1 cellular context compared by ENCODE assay signal in the genomic region with DNA sequence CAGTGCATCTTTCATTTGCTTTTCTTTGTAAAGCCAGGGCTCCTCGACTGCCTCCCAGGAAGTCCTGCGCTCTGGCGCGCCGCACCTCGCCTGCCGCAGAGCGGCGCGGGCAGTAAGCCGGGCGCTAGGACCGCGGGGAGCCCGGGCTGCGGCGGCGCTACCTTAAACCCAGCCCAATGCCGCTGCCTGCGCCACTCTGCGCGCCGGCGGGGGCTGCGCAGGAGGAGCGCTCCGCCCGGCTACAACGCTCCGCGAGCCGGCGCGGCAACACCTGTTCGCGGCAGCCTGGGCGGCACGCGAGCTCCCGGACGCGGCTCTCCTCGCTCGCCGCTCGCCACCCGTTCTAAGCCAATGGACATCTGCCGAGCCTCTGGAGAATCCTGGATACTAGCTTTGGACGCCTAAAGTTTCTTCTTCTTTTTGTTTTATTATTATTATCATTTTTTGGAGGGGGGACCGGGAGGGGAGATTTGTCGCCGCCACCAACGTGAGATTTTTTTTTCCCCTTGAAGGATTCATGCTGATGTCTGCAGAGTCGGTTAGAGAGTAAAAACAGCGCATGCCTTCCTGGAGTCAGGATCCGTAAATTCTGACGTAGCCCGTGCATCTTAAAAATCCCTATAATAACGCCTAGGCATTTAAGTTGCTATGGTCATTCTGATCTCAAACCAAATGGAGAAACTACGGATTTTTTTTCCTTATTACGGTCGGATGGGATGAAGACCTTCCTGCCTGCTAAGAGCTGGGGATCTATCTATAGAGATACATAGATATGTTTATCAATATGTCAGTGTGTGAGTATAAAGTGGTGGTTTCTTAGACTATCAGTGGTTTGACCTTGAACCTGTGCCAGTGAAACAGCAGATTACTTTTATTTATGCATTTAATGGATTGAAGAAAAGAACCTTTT.
TF ChIP-seq lines count a peak whose summit lies in the region.

A gene (plus strand): TSS at position 191 of the 910 bp plus-strand sequence. CDS start 840 bp downstream, outside the sequence.

TF ChIP-seq in K562, 482 proteins besides CTCF, POLR2A, EP300 and RAD21 (continued from another document and continues in another):
- TF ChIP-seq ZNF830 (CRISPR knock-in tag; IDR thresholded peaks at IDR 0.05): no peak
- TF ChIP-seq ZNF224 (CRISPR knock-in tag; IDR thresholded peaks at IDR 0.05): no peak
- TF ChIP-seq ZNF79 (CRISPR knock-in tag; IDR thresholded peaks at IDR 0.05; ENCODE audit: low read depth): no peak
- 0 out of 4 replicates have a peak, but pooled peaks of 1 of the 2 experiments have one; percentile 19 for TF ChIP-seq NONO (IDR thresholded peaks at IDR 0.05; ENCODE audit: low read depth in 2 of 2, low read length in 1 of 2)
- TF ChIP-seq RBM25 (IDR thresholded peaks at IDR 0.05; ENCODE audit: low read depth, low read length, severe bottlenecking): peak; percentile 52
- TF ChIP-seq NEUROD1 (IDR thresholded peaks at IDR 0.05; ENCODE audit: borderline replicate concordance, low read depth, low read length, partially characterized antibody): peak; percentile 34
- TF ChIP-seq, protein P1, sequence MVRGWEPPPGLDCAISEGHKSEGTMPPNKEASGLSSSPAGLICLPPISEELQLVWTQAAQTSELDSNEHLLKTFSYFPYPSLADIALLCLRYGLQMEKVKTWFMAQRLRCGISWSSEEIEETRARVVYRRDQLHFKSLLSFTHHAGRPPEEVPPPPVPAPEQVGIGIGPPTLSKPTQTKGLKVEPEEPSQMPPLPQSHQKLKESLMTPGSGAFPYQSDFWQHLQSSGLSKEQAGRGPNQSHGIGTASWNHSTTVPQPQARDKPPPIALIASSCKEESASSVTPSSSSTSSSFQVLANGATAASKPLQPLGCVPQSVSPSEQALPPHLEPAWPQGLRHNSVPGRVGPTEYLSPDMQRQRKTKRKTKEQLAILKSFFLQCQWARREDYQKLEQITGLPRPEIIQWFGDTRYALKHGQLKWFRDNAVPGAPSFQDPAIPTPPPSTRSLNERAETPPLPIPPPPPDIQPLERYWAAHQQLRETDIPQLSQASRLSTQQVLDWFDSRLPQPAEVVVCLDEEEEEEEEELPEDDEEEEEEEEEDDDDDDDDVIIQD (CRISPR knock-in tag; IDR thresholded peaks at IDR 0.05): no peak
- TF ChIP-seq PHF20 (IDR thresholded peaks at IDR 0.05; ENCODE audit: partially characterized antibody): peak; percentile 23
- TF ChIP-seq, protein P2, sequence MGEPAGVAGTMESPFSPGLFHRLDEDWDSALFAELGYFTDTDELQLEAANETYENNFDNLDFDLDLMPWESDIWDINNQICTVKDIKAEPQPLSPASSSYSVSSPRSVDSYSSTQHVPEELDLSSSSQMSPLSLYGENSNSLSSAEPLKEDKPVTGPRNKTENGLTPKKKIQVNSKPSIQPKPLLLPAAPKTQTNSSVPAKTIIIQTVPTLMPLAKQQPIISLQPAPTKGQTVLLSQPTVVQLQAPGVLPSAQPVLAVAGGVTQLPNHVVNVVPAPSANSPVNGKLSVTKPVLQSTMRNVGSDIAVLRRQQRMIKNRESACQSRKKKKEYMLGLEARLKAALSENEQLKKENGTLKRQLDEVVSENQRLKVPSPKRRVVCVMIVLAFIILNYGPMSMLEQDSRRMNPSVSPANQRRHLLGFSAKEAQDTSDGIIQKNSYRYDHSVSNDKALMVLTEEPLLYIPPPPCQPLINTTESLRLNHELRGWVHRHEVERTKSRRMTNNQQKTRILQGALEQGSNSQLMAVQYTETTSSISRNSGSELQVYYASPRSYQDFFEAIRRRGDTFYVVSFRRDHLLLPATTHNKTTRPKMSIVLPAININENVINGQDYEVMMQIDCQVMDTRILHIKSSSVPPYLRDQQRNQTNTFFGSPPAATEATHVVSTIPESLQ (CRISPR knock-in tag; IDR thresholded peaks at IDR 0.05): no peak
- TF ChIP-seq, protein P3, sequence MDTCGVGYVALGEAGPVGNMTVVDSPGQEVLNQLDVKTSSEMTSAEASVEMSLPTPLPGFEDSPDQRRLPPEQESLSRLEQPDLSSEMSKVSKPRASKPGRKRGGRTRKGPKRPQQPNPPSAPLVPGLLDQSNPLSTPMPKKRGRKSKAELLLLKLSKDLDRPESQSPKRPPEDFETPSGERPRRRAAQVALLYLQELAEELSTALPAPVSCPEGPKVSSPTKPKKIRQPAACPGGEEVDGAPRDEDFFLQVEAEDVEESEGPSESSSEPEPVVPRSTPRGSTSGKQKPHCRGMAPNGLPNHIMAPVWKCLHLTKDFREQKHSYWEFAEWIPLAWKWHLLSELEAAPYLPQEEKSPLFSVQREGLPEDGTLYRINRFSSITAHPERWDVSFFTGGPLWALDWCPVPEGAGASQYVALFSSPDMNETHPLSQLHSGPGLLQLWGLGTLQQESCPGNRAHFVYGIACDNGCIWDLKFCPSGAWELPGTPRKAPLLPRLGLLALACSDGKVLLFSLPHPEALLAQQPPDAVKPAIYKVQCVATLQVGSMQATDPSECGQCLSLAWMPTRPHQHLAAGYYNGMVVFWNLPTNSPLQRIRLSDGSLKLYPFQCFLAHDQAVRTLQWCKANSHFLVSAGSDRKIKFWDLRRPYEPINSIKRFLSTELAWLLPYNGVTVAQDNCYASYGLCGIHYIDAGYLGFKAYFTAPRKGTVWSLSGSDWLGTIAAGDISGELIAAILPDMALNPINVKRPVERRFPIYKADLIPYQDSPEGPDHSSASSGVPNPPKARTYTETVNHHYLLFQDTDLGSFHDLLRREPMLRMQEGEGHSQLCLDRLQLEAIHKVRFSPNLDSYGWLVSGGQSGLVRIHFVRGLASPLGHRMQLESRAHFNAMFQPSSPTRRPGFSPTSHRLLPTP (IDR thresholded peaks at IDR 0.05; ENCODE audit: borderline replicate concordance, extremely low read depth, insufficient read length): no peak
- TF ChIP-seq, protein P4, sequence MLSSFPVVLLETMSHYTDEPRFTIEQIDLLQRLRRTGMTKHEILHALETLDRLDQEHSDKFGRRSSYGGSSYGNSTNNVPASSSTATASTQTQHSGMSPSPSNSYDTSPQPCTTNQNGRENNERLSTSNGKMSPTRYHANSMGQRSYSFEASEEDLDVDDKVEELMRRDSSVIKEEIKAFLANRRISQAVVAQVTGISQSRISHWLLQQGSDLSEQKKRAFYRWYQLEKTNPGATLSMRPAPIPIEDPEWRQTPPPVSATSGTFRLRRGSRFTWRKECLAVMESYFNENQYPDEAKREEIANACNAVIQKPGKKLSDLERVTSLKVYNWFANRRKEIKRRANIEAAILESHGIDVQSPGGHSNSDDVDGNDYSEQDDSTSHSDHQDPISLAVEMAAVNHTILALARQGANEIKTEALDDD (IDR thresholded peaks at IDR 0.05): no peak
- no peak for TF ChIP-seq RFX5 (IDR thresholded peaks at IDR 0.05; ENCODE audit: low read depth, low read length)
- TF ChIP-seq NCOA4 (IDR thresholded peaks at IDR 0.05; ENCODE audit: partially characterized antibody): no peak
- no peak for TF ChIP-seq YBX1 (IDR thresholded peaks at IDR 0.05)
- TF ChIP-seq KLF10 (CRISPR knock-in tag; IDR thresholded peaks at IDR 0.05): no peak
- TF ChIP-seq, protein P5, sequence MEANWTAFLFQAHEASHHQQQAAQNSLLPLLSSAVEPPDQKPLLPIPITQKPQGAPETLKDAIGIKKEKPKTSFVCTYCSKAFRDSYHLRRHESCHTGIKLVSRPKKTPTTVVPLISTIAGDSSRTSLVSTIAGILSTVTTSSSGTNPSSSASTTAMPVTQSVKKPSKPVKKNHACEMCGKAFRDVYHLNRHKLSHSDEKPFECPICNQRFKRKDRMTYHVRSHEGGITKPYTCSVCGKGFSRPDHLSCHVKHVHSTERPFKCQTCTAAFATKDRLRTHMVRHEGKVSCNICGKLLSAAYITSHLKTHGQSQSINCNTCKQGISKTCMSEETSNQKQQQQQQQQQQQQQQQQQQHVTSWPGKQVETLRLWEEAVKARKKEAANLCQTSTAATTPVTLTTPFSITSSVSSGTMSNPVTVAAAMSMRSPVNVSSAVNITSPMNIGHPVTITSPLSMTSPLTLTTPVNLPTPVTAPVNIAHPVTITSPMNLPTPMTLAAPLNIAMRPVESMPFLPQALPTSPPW (CRISPR knock-in tag; IDR thresholded peaks at IDR 0.05): no peak
- TF ChIP-seq NRF1 (conservative IDR thresholded peaks at IDR 0.05 in 1 of 2, IDR thresholded peaks at IDR 0.05 in 1 of 2): peak; percentile 86 to 88
- TF ChIP-seq NCOA1 (IDR thresholded peaks at IDR 0.05; ENCODE audit: low read depth): no peak
- TF ChIP-seq, protein P6, sequence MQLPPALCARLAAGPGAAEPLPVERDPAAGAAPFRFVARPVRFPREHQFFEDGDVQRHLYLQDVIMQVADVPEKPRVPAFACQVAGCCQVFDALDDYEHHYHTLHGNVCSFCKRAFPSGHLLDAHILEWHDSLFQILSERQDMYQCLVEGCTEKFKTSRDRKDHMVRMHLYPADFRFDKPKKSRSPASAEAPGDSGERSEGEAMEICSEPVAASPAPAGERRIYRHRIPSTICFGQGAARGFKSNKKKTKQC (CRISPR knock-in tag; IDR thresholded peaks at IDR 0.05): no peak
- no peak for TF ChIP-seq SIN3A (IDR thresholded peaks at IDR 0.05; ENCODE audit: borderline replicate concordance in 2 of 2, control insufficient read depth in 1 of 2, low read depth in 2 of 2, low read length in 2 of 2)
- TF ChIP-seq ETV6 (IDR thresholded peaks at IDR 0.05; ENCODE audit: borderline replicate concordance in 1 of 2, low read depth in 2 of 2, low read length in 1 of 2): no peak
- no peak for TF ChIP-seq ETV6 (CRISPR knock-in tag; IDR thresholded peaks at IDR 0.05; ENCODE audit: borderline replicate concordance)
- TF ChIP-seq CTBP1 (IDR thresholded peaks at IDR 0.05; ENCODE audit: borderline replicate concordance): peak; percentile 92
- no peak for TF ChIP-seq GABPA (tag; conservative IDR thresholded peaks at IDR 0.05; ENCODE audit: low read depth)
- TF ChIP-seq, protein P7, sequence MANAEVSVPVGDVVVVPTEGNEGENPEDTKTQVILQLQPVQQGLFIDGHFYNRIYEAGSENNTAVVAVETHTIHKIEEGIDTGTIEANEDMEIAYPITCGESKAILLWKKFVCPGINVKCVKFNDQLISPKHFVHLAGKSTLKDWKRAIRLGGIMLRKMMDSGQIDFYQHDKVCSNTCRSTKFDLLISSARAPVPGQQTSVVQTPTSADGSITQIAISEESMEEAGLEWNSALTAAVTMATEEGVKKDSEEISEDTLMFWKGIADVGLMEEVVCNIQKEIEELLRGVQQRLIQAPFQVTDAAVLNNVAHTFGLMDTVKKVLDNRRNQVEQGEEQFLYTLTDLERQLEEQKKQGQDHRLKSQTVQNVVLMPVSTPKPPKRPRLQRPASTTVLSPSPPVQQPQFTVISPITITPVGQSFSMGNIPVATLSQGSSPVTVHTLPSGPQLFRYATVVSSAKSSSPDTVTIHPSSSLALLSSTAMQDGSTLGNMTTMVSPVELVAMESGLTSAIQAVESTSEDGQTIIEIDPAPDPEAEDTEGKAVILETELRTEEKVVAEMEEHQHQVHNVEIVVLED (CRISPR knock-in tag; IDR thresholded peaks at IDR 0.05): peak; percentile 62
- TF ChIP-seq KAT7 (CRISPR knock-in tag; IDR thresholded peaks at IDR 0.05; ENCODE audit: borderline replicate concordance): no peak
- TF ChIP-seq ZBED1 (IDR thresholded peaks at IDR 0.05): no peak
- TF ChIP-seq ZNF75A (CRISPR knock-in tag; IDR thresholded peaks at IDR 0.05): no peak
- TF ChIP-seq HNRNPLL (IDR thresholded peaks at IDR 0.05; ENCODE audit: low read depth, low read length, poor library complexity, severe bottlenecking): peak; percentile 98
- no peak for TF ChIP-seq THRAP3 (IDR thresholded peaks at IDR 0.05; ENCODE audit: borderline replicate concordance)
- TF ChIP-seq XRCC5 (IDR thresholded peaks at IDR 0.05; ENCODE audit: low read depth, low read length): peak; percentile 67; the same call in 1 of the 2 replicates
- no peak for TF ChIP-seq HIVEP1 (CRISPR knock-in tag; IDR thresholded peaks at IDR 0.05)
- no peak for TF ChIP-seq NR2C1 (IDR thresholded peaks at IDR 0.05)
- TF ChIP-seq NR2C1 (tag; IDR thresholded peaks at IDR 0.05): no peak
- TF ChIP-seq SAFB (IDR thresholded peaks at IDR 0.05; ENCODE audit: borderline replicate concordance, low read depth, low read length): no peak
- TF ChIP-seq, protein P8, sequence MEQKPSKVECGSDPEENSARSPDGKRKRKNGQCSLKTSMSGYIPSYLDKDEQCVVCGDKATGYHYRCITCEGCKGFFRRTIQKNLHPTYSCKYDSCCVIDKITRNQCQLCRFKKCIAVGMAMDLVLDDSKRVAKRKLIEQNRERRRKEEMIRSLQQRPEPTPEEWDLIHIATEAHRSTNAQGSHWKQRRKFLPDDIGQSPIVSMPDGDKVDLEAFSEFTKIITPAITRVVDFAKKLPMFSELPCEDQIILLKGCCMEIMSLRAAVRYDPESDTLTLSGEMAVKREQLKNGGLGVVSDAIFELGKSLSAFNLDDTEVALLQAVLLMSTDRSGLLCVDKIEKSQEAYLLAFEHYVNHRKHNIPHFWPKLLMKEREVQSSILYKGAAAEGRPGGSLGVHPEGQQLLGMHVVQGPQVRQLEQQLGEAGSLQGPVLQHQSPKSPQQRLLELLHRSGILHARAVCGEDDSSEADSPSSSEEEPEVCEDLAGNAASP (IDR thresholded peaks at IDR 0.05): no peak
- TF ChIP-seq MYBL2 (IDR thresholded peaks at IDR 0.05; ENCODE audit: low read depth): no peak
- no peak for TF ChIP-seq MYBL2 (CRISPR knock-in tag; IDR thresholded peaks at IDR 0.05; ENCODE audit: borderline replicate concordance)
- TF ChIP-seq, protein P9, sequence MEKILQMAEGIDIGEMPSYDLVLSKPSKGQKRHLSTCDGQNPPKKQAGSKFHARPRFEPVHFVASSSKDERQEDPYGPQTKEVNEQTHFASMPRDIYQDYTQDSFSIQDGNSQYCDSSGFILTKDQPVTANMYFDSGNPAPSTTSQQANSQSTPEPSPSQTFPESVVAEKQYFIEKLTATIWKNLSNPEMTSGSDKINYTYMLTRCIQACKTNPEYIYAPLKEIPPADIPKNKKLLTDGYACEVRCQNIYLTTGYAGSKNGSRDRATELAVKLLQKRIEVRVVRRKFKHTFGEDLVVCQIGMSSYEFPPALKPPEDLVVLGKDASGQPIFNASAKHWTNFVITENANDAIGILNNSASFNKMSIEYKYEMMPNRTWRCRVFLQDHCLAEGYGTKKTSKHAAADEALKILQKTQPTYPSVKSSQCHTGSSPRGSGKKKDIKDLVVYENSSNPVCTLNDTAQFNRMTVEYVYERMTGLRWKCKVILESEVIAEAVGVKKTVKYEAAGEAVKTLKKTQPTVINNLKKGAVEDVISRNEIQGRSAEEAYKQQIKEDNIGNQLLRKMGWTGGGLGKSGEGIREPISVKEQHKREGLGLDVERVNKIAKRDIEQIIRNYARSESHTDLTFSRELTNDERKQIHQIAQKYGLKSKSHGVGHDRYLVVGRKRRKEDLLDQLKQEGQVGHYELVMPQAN (IDR thresholded peaks at IDR 0.05; ENCODE audit: borderline replicate concordance): no peak
- TF ChIP-seq, protein P10, sequence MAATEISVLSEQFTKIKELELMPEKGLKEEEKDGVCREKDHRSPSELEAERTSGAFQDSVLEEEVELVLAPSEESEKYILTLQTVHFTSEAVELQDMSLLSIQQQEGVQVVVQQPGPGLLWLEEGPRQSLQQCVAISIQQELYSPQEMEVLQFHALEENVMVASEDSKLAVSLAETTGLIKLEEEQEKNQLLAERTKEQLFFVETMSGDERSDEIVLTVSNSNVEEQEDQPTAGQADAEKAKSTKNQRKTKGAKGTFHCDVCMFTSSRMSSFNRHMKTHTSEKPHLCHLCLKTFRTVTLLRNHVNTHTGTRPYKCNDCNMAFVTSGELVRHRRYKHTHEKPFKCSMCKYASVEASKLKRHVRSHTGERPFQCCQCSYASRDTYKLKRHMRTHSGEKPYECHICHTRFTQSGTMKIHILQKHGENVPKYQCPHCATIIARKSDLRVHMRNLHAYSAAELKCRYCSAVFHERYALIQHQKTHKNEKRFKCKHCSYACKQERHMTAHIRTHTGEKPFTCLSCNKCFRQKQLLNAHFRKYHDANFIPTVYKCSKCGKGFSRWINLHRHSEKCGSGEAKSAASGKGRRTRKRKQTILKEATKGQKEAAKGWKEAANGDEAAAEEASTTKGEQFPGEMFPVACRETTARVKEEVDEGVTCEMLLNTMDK (IDR thresholded peaks at IDR 0.05; ENCODE audit: borderline replicate concordance, insufficient read depth, low read depth, low read length, poor library complexity, severe bottlenecking): no peak
- TF ChIP-seq NELFE (IDR thresholded peaks at IDR 0.05; ENCODE audit: insufficient read depth, insufficient read length): no peak
- TF ChIP-seq KLF1 (tag; IDR thresholded peaks at IDR 0.05): no peak
- no peak for TF ChIP-seq RHOXF2B (CRISPR knock-in tag; conservative IDR thresholded peaks at IDR 0.05)
